ENCODE assay signal across 10 cellular contexts in genomic region chrX:1593286-1594271, GRCh38. TPM values are rescaled to one million over a fixed set of nuclear protein-coding genes. Genes with fewer than 3 reads are reported as not detected.
DNase-seq lines count a peak whose midpoint lies in the region; ATAC-seq and TF ChIP-seq lines count a peak whose summit lies in the region.
"Had no signal": no experiment of that assay in that cellular context is flagged by ENCODE, and none has a peak within 500 bp of the region (broad histone marks: within the 10 kb centered on the region; RNA-seq: fewer than 3 reads in every experiment).

No MANE protein-coding gene starts in this region.

- H3K4me3 ChIP-seq in BLaER1 = peak overlapping the region; percentile 88; the same call in 1 of the 2 replicates
- peak overlapping the region; percentile 91 for H3K4me3 ChIP-seq in Karpas-422 (ENCODE audit: low read length)
- H3K4me3 ChIP-seq in coronary artery = peak overlapping the region; percentile 91

- peaks cover 30 to 52% of the 10 kb centered on the region in 2 donors for H3K4me1 Mint-ChIP-seq in natural killer cell

- H3K27me3 Mint-ChIP-seq in natural killer cell (ENCODE audit: low read depth in 2 of 2) = no peaks in the 10 kb centered on the region

- H3K4me2 ChIP-seq in BLaER1 = peak overlapping the region; percentile 97
- H3K4me2 ChIP-seq in Karpas-422 (ENCODE audit: low read depth, low read length, poor library complexity, severe bottlenecking) = peak overlapping the region; percentile 70

- no peaks in the 10 kb centered on the region for H3K9me3 Mint-ChIP-seq in natural killer cell

- H3K9me3 ChIP-seq in BLaER1 (no peaks in the 10 kb centered on the region), Karpas-422 (ENCODE audit: low read length) (no peaks in the 10 kb centered on the region)

- DNase-seq in Karpas-422 (no peak), coronary artery (ENCODE audit: low spot score) (peak; percentile 67), natural killer cell (peak; percentile 13), COLO668 (lab: John Stamatoyannopoulos, UW; ENCODE audit: unreplicated experiment) (no peak), omental fat pad (ENCODE audit: low spot score) (no peak)
- no peak for DNase-seq in stimulated activated CD4-positive, alpha-beta T cell treated with anti-CD3 and anti-CD28 coated beads, Interleukin-4, amount 100 ng/mL, for 1 hour

- no peaks in the 10 kb centered on the region for H3K9me2 ChIP-seq in Karpas-422 (replicated peaks; ENCODE audit: insufficient read depth, low read length)

- H4K20me1 ChIP-seq in BLaER1 (peaks cover 63% of the 10 kb centered on the region), Karpas-422 (ENCODE audit: insufficient read depth, low read depth, low read length) (peaks cover 48% of the 10 kb centered on the region)

- peak overlapping the region; percentile 92 for H3K4me3 Mint-ChIP-seq in natural killer cell

- intact Hi-C loops in natural killer cell (cut with micrococcal nuclease) = loop anchor here (2.0 to 10.0 kb wide), 4 partner anchors 64 to 1101 kb away; partner anchors contain the start of genes ASMTL, CD99 and SLC25A6

- H3K4me1 ChIP-seq in BLaER1 (peaks cover 47% of the 10 kb centered on the region), Karpas-422 (ENCODE audit: low read length) (peaks cover 17% of the 10 kb centered on the region)

- H2AFZ ChIP-seq in Karpas-422 (ENCODE audit: low read length) = no peak overlapping the region

- ATAC-seq in natural killer cell = no peak
- no peak for ATAC-seq in omental fat pad (ENCODE audit: low FRiP score)
- no peak for ATAC-seq in HG03196 (IDR thresholded peaks at IDR 0.05; ENCODE audit: unreplicated experiment)

- H3K36me3 ChIP-seq in BLaER1 (peaks cover 44% of the 10 kb centered on the region), Karpas-422 (ENCODE audit: insufficient read depth, low read length) (peaks cover 31% of the 10 kb centered on the region)

- H3K27me3 ChIP-seq in BLaER1 = no peaks in the 10 kb centered on the region
- no peaks in the 10 kb centered on the region for H3K27me3 ChIP-seq in Karpas-422 (ENCODE audit: low read length)

- no peak for TF ChIP-seq CTCF in coronary artery (IDR thresholded peaks at IDR 0.05)
- TF ChIP-seq CTCF in natural killer cell (IDR thresholded peaks at IDR 0.05) = no peak
- no peak for TF ChIP-seq CTCF in omental fat pad (IDR thresholded peaks at IDR 0.05)

- H3K27ac ChIP-seq in BLaER1 (peak overlapping the region; percentile 86; the same call in 1 of the 2 replicates), Karpas-422 (ENCODE audit: low read length) (no peak overlapping the region), coronary artery (peak overlapping the region in 1 of 2 donors; percentile 86)

- H3K36me3 Mint-ChIP-seq in natural killer cell = no peaks in the 10 kb centered on the region

- H3K27ac Mint-ChIP-seq in natural killer cell = peak overlapping the region; percentile 87 to 93

- peaks cover 53% of the 10 kb centered on the region for H3K79me2 ChIP-seq in Karpas-422 (ENCODE audit: low read length)

- H3K9ac ChIP-seq in BLaER1 = peak overlapping the region; percentile 94
- H3K9ac ChIP-seq in Karpas-422 (ENCODE audit: low read length) = peak overlapping the region; percentile 93

RNA-seq across cellular contexts. Expression of gene AKAP17A, which starts 2.2 kb away (rescaled TPM):
- 27.9 and 66.6 TPM in 2 replicates for total RNA-seq in Karpas-422 (2014; rRNA removed; shearing (Covaris generic); ENCODE audit: low replicate concordance)
- 100 to 1,000 TPM; 120 to 141 (median 121) TPM for total RNA-seq in natural killer cell
- total RNA-seq in omental fat pad = 10 to 100 TPM; 31.6 to 53.0 (median 46.9) TPM

RNA-seq across cellular contexts. Expression of gene ASMT, which starts 21.3 kb away (rescaled TPM):
- 0.29 TPM in 1 of 2 replicates, not detected in the other for total RNA-seq in Karpas-422 (2014; rRNA removed; shearing (Covaris generic); ENCODE audit: low replicate concordance)
- total RNA-seq in natural killer cell (1 to 10 TPM in 2 of 3 donors, under 1 TPM in 1; 0.79 to 1.8 (median 1.5) TPM), omental fat pad (under 1 TPM in 1 of 4 donors, not detected in 3; 0.56 TPM)
- total RNA-seq: M059J, myocyte had no signal

RNA-seq across cellular contexts. Expression of gene P2RY8, which starts 56.6 kb away (rescaled TPM):
- 87.1 and 130 TPM in 2 replicates for total RNA-seq in Karpas-422 (2014; rRNA removed; shearing (Covaris generic); ENCODE audit: low replicate concordance)
- 100 to 1,000 TPM in 2 of 3 donors, 10 to 100 TPM in 1; 73.7 to 114 (median 107) TPM for total RNA-seq in natural killer cell
- 1 to 10 TPM; 1.7 to 5.5 (median 2.9) TPM for total RNA-seq in omental fat pad
- total RNA-seq: myocyte had no signal

Comparison
In these comparisons a context has a peak if more than half of its experiments do, and no peak if none do; other contexts are left out.
1. DNase-seq: peak in coronary artery (single experiment) and natural killer cell (single experiment); none in Karpas-422 (single experiment), COLO668 (single experiment), omental fat pad (single experiment) and stimulated activated CD4-positive, alpha-beta T cell treated with anti-CD3 and anti-CD28 coated beads, Interleukin-4, amount 100 ng/mL, for 1 hour (single experiment).
2. RNA of gene P2RY8, which starts 56.6 kb away (total RNA-seq): 73.7 to 114 TPM in natural killer cell and 87.1 to 130 TPM in Karpas-422; 1.7 to 5.5 TPM in omental fat pad; every median in the first group is over 10 times any median in the second.
3. Peak in every context shown above with its lines, with median percentiles within 50 percentile points of each other: H3K4me3 ChIP-seq.